ENCODE assay signal across 8 cellular contexts in genomic region chr22:19430890-19431541, GRCh38. TPM values are rescaled to one million over a fixed set of nuclear protein-coding genes. Genes with fewer than 3 reads are reported as not detected.
DNase-seq lines count a peak whose midpoint lies in the region; ATAC-seq and TF ChIP-seq lines count a peak whose summit lies in the region.

No MANE protein-coding gene starts in this region.

- peak overlapping the region; percentile 82 for H3K27ac Mint-ChIP-seq in neural crest cell (ENCODE audit: unreplicated experiment)

- H3K36me3 Mint-ChIP-seq in neural crest cell (ENCODE audit: low read depth), result peaks cover 6% of the 10 kb centered on the region

- DNase-seq in NCI-H82 (lab: John Stamatoyannopoulos, UW), result peak; percentile 20
- no peak for DNase-seq in NCI-H82 treated with DMSO at 0.1 percent for 48 hours (lab: John Stamatoyannopoulos, UW; ENCODE audit: unreplicated experiment)
- peak; percentile 4 for DNase-seq in activated CD4-positive, alpha-beta T cell treated with anti-CD3 and anti-CD28 coated beads, Interleukin-2, amount 50 U/mL, for 1 hour
- peak; percentile 34 for DNase-seq in fibroblast of peridontal ligament (ENCODE audit: extremely low read depth)
- DNase-seq in neural crest cell (ENCODE audit: low read depth, low spot score), result peak; percentile 38
- DNase-seq in GOT3 (lab: John Stamatoyannopoulos, UW), result no peak
- no peak for DNase-seq in HCEC 1CT

- TF ChIP-seq CTCF in neural crest cell (conservative IDR thresholded peaks at IDR 0.05), result peak; percentile 50

- ATAC-seq in HG03457 (IDR thresholded peaks at IDR 0.05; ENCODE audit: unreplicated experiment), result peak; percentile 12

- H3K4me1 Mint-ChIP-seq in neural crest cell, result peaks cover 40% of the 10 kb centered on the region

- no peaks in the 10 kb centered on the region for H3K9me3 Mint-ChIP-seq in neural crest cell

- H3K4me3 Mint-ChIP-seq in neural crest cell, result peak overlapping the region; percentile 93

- no peaks in the 10 kb centered on the region for H3K27me3 Mint-ChIP-seq in neural crest cell (ENCODE audit: low read depth)

RNA-seq across cellular contexts. Expression of gene HIRA, which starts 0.5 kb away (rescaled TPM):
- 57.1 and 66.3 TPM in 2 replicates for total RNA-seq in neural crest cell

RNA-seq across cellular contexts. Expression of gene MRPL40, which starts 1.3 kb away (rescaled TPM):
- total RNA-seq in neural crest cell, result 30.4 and 32.6 TPM in 2 replicates

RNA-seq across cellular contexts. Expression of gene C22orf39, which starts 16.5 kb away (rescaled TPM):
- 38.0 and 38.4 TPM in 2 replicates for total RNA-seq in neural crest cell

RNA-seq across cellular contexts. Expression of gene UFD1, which starts 48.0 kb away (rescaled TPM):
- total RNA-seq in neural crest cell, result 69.4 and 71.5 TPM in 2 replicates

RNA-seq across cellular contexts. Expression of gene CDC45, which starts 48.7 kb away (rescaled TPM):
- total RNA-seq in neural crest cell, result 47.1 and 49.8 TPM in 2 replicates

Comparison
In these comparisons a context has a peak if more than half of its experiments do, and no peak if none do; other contexts are left out.
1. DNase-seq: peak in NCI-H82 (single experiment), activated CD4-positive, alpha-beta T cell treated with anti-CD3 and anti-CD28 coated beads, Interleukin-2, amount 50 U/mL, for 1 hour (single experiment), fibroblast of peridontal ligament (single experiment) and neural crest cell (single experiment); none in NCI-H82 treated with DMSO at 0.1 percent for 48 hours (single experiment), GOT3 (single experiment) and HCEC 1CT (single experiment).